ENCODE assay signal across 7 cellular contexts in genomic region chr6:33092385-33092784, GRCh38. TPM values are rescaled to one million over a fixed set of nuclear protein-coding genes. Genes with fewer than 3 reads are reported as not detected.
"Had no signal": no experiment of that assay in that cellular context is flagged by ENCODE, and none has a peak within 500 bp of the region (broad histone marks: within the 10 kb centered on the region; RNA-seq: fewer than 3 reads in every experiment).

No MANE protein-coding gene starts in this region.

- H3K9me3 Mint-ChIP-seq: GM23338 had no signal

- H3K4me3 Mint-ChIP-seq: GM23338, H9 had no signal

- H3K4me2 ChIP-seq: GM23338 had no signal

- H3K27ac Mint-ChIP-seq: GM23338, H9 had no signal

- H3K4me3 ChIP-seq: GM23338, K562 had no signal

- DNase-seq: HCEC 1CT, KG1 had no signal

- H3K27ac ChIP-seq: HL-60 had no signal

RNA-seq across cellular contexts. Expression of gene HLA-DPB1, which starts 16.6 kb away (rescaled TPM):
- total RNA-seq: HepG2 had no signal
- polyA plus RNA-seq: HepG2 had no signal

RNA-seq across cellular contexts. Expression of gene HLA-DPA1, which starts 18.9 kb away (rescaled TPM):
- total RNA-seq: HepG2 had no signal
- polyA plus RNA-seq: HepG2 had no signal
